21 cellular contexts compared by ENCODE assay signal in genomic region chr10:17076626-17077025, GRCh38. TPM values are rescaled to one million over a fixed set of nuclear protein-coding genes. Genes with fewer than 3 reads are reported as not detected.
DNase-seq lines count a peak whose midpoint lies in the region; ATAC-seq and TF ChIP-seq lines count a peak whose summit lies in the region.
"Had no signal": no experiment of that assay in that cellular context is flagged by ENCODE, and none has a peak within 500 bp of the region (broad histone marks: within the 10 kb centered on the region; RNA-seq: fewer than 3 reads in every experiment).

No MANE protein-coding gene starts in this region.

- H3K36me3 Mint-ChIP-seq in MCF 10A (ENCODE audit: insufficient read depth, unreplicated experiment) (no peaks in the 10 kb centered on the region), mesothelial cell of epicardium (no peaks in the 10 kb centered on the region)

- POLR2A ChIA-PET in MCF 10A (lab: Yijun Ruan, JAX) = interaction anchor here (1.4 to 4.1 kb wide), 3 partner anchors 13 to 72 kb away, joined by 3 to 27 read pairs (median 4); no protein-coding TSS in a partner anchor

- H3K27me3 ChIP-seq in breast epithelium = no peaks in the 10 kb centered on the region
- H3K27me3 ChIP-seq in spleen (replicated peaks in 1 of 7) = no peaks in the 10 kb centered on the region
- H3K27me3 ChIP-seq: BLaER1, SJCRH30 had no signal

- BruUV-seq in MCF 10A (replicated peaks; lab: Mats Ljungman, UMichigan) = no TSS peak

- intact Hi-C loops in MCF 10A (cut with micrococcal nuclease) = loop anchor here (5.0 kb wide), 1 partner anchor 49 kb away; no protein-coding TSS in a partner anchor
- intact Hi-C loops in breast epithelium (cut with DNase I; ENCODE audit: low total_unique reads) = no loop called here
- intact Hi-C loops in spleen (cut with DNase I; ENCODE audit: low total_unique reads) = no loop called here

- CTCF ChIA-PET in MCF 10A (lab: Yijun Ruan, JAX) = interaction anchor here (0.7 kb wide), 1 partner anchor 20 kb away, joined by 3 read pairs; no protein-coding TSS in a partner anchor

- ATAC-seq in HG03045 (IDR thresholded peaks at IDR 0.05; ENCODE audit: unreplicated experiment) (no peak), HG03460 (IDR thresholded peaks at IDR 0.05; ENCODE audit: unreplicated experiment) (no peak)
- ATAC-seq: activated CD8-positive, alpha-beta memory T cell treated with anti-CD3 and anti-CD28 coated beads, Interleukin-2, amount 10 ng/mL, durations not matched to agents 7 days and 5 days; HCT116; mucosa of descending colon; right cardiac atrium had no signal

- H3K27ac Mint-ChIP-seq in MCF 10A (ENCODE audit: low read depth, unreplicated experiment) (peak overlapping the region; percentile 54), mesothelial cell of epicardium (peak overlapping the region; percentile 82)
- H3K27ac Mint-ChIP-seq: activated CD8-positive, alpha-beta memory T cell treated with anti-CD3 and anti-CD28 coated beads, Interleukin-2, amount 10 ng/mL, durations not matched to agents 7 days and 5 days had no signal

- H3K4me3 Mint-ChIP-seq in MCF 10A (ENCODE audit: unreplicated experiment) (no peak overlapping the region), mesothelial cell of epicardium (no peak overlapping the region)
- H3K4me3 Mint-ChIP-seq: activated CD8-positive, alpha-beta memory T cell treated with anti-CD3 and anti-CD28 coated beads, Interleukin-2, amount 10 ng/mL, durations not matched to agents 7 days and 5 days had no signal

- TF ChIP-seq CTCF in MCF 10A (IDR thresholded peaks at IDR 0.05; ENCODE audit: unreplicated experiment) (no peak), breast epithelium (IDR thresholded peaks at IDR 0.05) (no peak), coronary artery (IDR thresholded peaks at IDR 0.05) (no peak), mesothelial cell of epicardium (IDR thresholded peaks at IDR 0.05; ENCODE audit: unreplicated experiment) (no peak), spleen (IDR thresholded peaks at IDR 0.05 in 8 of 11, conservative IDR thresholded peaks at IDR 0.05 in 3 of 11) (no peak)

- H3K27me3 Mint-ChIP-seq in MCF 10A (ENCODE audit: insufficient read depth, unreplicated experiment) = no peaks in the 10 kb centered on the region
- H3K27me3 Mint-ChIP-seq in mesothelial cell of epicardium (ENCODE audit: low read depth) = no peaks in the 10 kb centered on the region
- H3K27me3 Mint-ChIP-seq: activated CD8-positive, alpha-beta memory T cell treated with anti-CD3 and anti-CD28 coated beads, Interleukin-2, amount 10 ng/mL, durations not matched to agents 7 days and 5 days had no signal

- TF ChIP-seq POLR2A in breast epithelium (IDR thresholded peaks at IDR 0.05) (no peak), spleen (IDR thresholded peaks at IDR 0.05) (no peak)

- no peaks in the 10 kb centered on the region for H3K36me3 ChIP-seq in breast epithelium
- H3K36me3 ChIP-seq in spleen = no peaks in the 10 kb centered on the region
- H3K36me3 ChIP-seq: BLaER1, SJCRH30 had no signal

- DNase-seq in MCF 10A (ENCODE audit: unreplicated experiment) (no peak), breast epithelium (ENCODE audit: low spot score in 2 of 2) (no peak), coronary artery (ENCODE audit: low spot score) (no peak), mesothelial cell of epicardium (ENCODE audit: low spot score in 2 of 2, unreplicated experiment in 2 of 2) (no peak), spleen (no peak), SW480 (ENCODE audit: low spot score) (no peak)
- DNase-seq: activated CD4-positive, CD25-positive, alpha-beta regulatory T cell treated with anti-CD3 and anti-CD28 coated beads, Interleukin-2, amount 50 U/mL, for 72 hours; activated CD8-positive, alpha-beta memory T cell treated with anti-CD3 and anti-CD28 coated beads, Interleukin-2, amount 10 ng/mL, durations not matched to agents 7 days and 5 days; activated gamma-delta T cell; hippocampal formation; Karpas-422; kidney; mucosa of descending colon; NCI-H69; right cardiac atrium; SJCRH30; stimulated activated CD4-positive, alpha-beta T cell treated with anti-CD3 and anti-CD28 coated beads, Interleukin-1b, Interleukin-23, amount 100 ng/mL, for 48 hours had no signal

- H3K4me1 Mint-ChIP-seq in MCF 10A (ENCODE audit: insufficient read depth, unreplicated experiment) = peaks cover 29% of the 10 kb centered on the region
- H3K4me1 Mint-ChIP-seq in mesothelial cell of epicardium = peaks cover 25% of the 10 kb centered on the region

- H3K4me1 ChIP-seq in breast epithelium = no peaks in the 10 kb centered on the region
- H3K4me1 ChIP-seq in spleen = peaks cover 0 to 15% (median 0%) of the 10 kb centered on the region in 6 donors
- H3K4me1 ChIP-seq: BLaER1 had no signal

- H3K4me3 ChIP-seq in breast epithelium = no peak overlapping the region
- no peak overlapping the region for H3K4me3 ChIP-seq in coronary artery
- H3K4me3 ChIP-seq in spleen = no peak overlapping the region
- H3K4me3 ChIP-seq: BLaER1, mucosa of descending colon, SJCRH30 had no signal

- H3K9me3 Mint-ChIP-seq in MCF 10A (ENCODE audit: unreplicated experiment) (no peaks in the 10 kb centered on the region), mesothelial cell of epicardium (no peaks in the 10 kb centered on the region)

- H3K9me3 ChIP-seq in breast epithelium = no peaks in the 10 kb centered on the region
- no peaks in the 10 kb centered on the region for H3K9me3 ChIP-seq in spleen
- H3K9me3 ChIP-seq: BLaER1, mucosa of descending colon, SJCRH30 had no signal

- peak overlapping the region in 1 of 2 donors; percentile 30 for H3K27ac ChIP-seq in breast epithelium
- H3K27ac ChIP-seq in coronary artery = peak overlapping the region; percentile 55 to 88
- H3K27ac ChIP-seq in spleen = no peak overlapping the region
- H3K27ac ChIP-seq: BLaER1, SJCRH30 had no signal

- 50 to 63% (median 56%) methylated on average over 3 of the region's 3 CpGs for WGBS in spleen, 5 donors

RNA-seq across cellular contexts. Expression of gene CUBN, which starts 53.0 kb away (rescaled TPM):
- total RNA-seq in MCF 10A (2022) (1.2 and 1.3 TPM in 2 replicates), breast epithelium (1 to 10 TPM; 1.6 to 5.7 (median 5.0) TPM), mesothelial cell of epicardium (0.90 to 1.8 TPM (median 1.5 TPM) in 3 replicates), spleen (10 to 100 TPM in 1 of 7 donors, 1 to 10 TPM in 6; 2.9 to 12.1 (median 6.0) TPM)
- under 1 TPM; 0.24 to 0.61 (median 0.35) TPM for polyA plus RNA-seq in spleen

Comparison
In these comparisons a context has a peak if more than half of its experiments do, and no peak if none do; other contexts are left out.
1. H3K27ac ChIP-seq: peak in coronary artery (2 of 2); none in spleen (0 of 8).